21 cellular contexts compared by ENCODE assay signal in the genomic region with DNA sequence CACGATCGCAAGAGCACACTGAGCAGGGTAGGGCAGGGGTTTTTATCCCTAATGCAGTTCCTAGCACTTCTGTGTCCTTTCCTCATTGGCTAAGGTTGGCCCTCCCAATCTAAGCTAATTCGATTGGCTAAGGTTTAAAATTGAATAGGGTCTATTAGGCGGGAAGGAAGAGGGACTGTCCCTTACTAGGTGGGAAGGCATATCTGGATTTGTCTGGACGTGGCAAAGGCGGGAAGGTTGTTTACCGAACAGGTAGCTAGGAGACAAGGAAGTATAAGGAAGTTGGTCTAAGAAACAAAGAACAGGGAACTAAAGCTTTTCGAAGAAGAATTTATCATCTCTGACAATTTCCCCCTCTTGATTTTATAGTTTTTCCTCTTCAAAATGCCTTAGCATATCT. TPM values are rescaled to one million over a fixed set of nuclear protein-coding genes. Genes with fewer than 3 reads are reported as not detected.
DNase-seq lines count a peak whose midpoint lies in the region; ATAC-seq, FAIRE-seq and TF ChIP-seq lines count a peak whose summit lies in the region.
"Had no signal": no experiment of that assay in that cellular context is flagged by ENCODE, and none has a peak within 500 bp of the region (broad histone marks: within the 10 kb centered on the region; RNA-seq: fewer than 3 reads in every experiment).

No MANE protein-coding gene starts in this region.

- no peak overlapping the region for H2AFZ ChIP-seq in IMR-90 (replicated peaks; ENCODE audit: low read length, poor library complexity)

- peaks cover 25% of the 10 kb centered on the region for H3K9me1 ChIP-seq in IMR-90 (ENCODE audit: insufficient read depth, low read length)

- POLR2A ChIA-PET in IMR-90 (lab: Charles Lee; ENCODE audit: unreplicated experiment) (no interaction called here), WTC11 (lab: Charles Lee) (interaction anchor here (0.6 kb wide), 1 partner anchor 64 kb away, joined by 3 read pairs; no protein-coding TSS in a partner anchor)

- H3K56ac ChIP-seq in IMR-90 (ENCODE audit: extremely low read depth, insufficient read depth, low read length): no peak overlapping the region

- no peaks in the 10 kb centered on the region for H3K27me3 ChIP-seq in IMR-90 (ENCODE audit: control insufficient read depth, insufficient read depth, low read length)
- H3K27me3 ChIP-seq in small intestine (ENCODE audit: control insufficient read depth in 2 of 2, insufficient read depth in 2 of 2, low read length in 2 of 2): no peaks in the 10 kb centered on the region

- DNase-seq in NCI-H345 treated with DMSO at 0.1 percent for 48 hours (lab: John Stamatoyannopoulos, UW; ENCODE audit: unreplicated experiment) (peak; percentile 98), NCI-H345 (lab: John Stamatoyannopoulos, UW) (no peak), IMR-90 (no peak), small intestine (peak; percentile 71), GDM1 (lab: John Stamatoyannopoulos, UW) (no peak), G401 (ENCODE audit: low spot score) (no peak), WTC11 (ENCODE audit: low spot score) (no peak)
- DNase-seq: C1 segment of cervical spinal cord; CD4-positive, alpha-beta T cell; DMS153; DMS79 treated with DMSO at 0.1 percent for 48 hours; EL; GF-D8; HCEC 1CT; HFFc6 had no signal

- no peak overlapping the region for H2BK5ac ChIP-seq in IMR-90 (ENCODE audit: low read depth, low read length, poor library complexity, severe bottlenecking)

- no peak overlapping the region for H3K14ac ChIP-seq in IMR-90 (replicated peaks; ENCODE audit: low read depth, low read length)

- no peak for ATAC-seq in IMR-90 (ENCODE audit: low read depth)
- ATAC-seq in WTC11: no peak

- H2BK20ac ChIP-seq in IMR-90 (ENCODE audit: low read depth, low read length): no peak overlapping the region

- H3K4me3 Mint-ChIP-seq in dendritic cell treated with granulocyte-macrophage colony-stimulating factor and Interleukin-4, amounts not matched to agents 40 ng/mL and 50 ng/mL, for 4 days: no peak overlapping the region
- H3K4me3 Mint-ChIP-seq in WTC11: no peak overlapping the region
- H3K4me3 Mint-ChIP-seq: B cell; CD4-positive, alpha-beta T cell; HFFc6 had no signal

- no peak overlapping the region for H3K18ac ChIP-seq in IMR-90 (ENCODE audit: low read depth, low read length)

- peaks cover 49 to 76% of the 10 kb centered on the region in 2 experiments for H3K79me1 ChIP-seq in IMR-90 (ENCODE audit: low read depth in 1 of 2, low read length in 2 of 2)

- no peak for TF ChIP-seq RAD21 in IMR-90 (IDR thresholded peaks at IDR 0.05; ENCODE audit: low read length)

- no peak overlapping the region for H4K8ac ChIP-seq in IMR-90 (ENCODE audit: low read depth in 2 of 2, low read length in 2 of 2)

- no peak overlapping the region for H3K4ac ChIP-seq in IMR-90 (ENCODE audit: low read depth, low read length)

- H2BK120ac ChIP-seq in IMR-90 (ENCODE audit: low read depth, low read length): peak overlapping the region; percentile 25; the same call in 1 of the 2 replicates

- H2BK15ac ChIP-seq in IMR-90 (ENCODE audit: low read depth, low read length): no peak overlapping the region

- H2AK5ac ChIP-seq in IMR-90 (ENCODE audit: low read depth, low read length): no peak overlapping the region

- no peak overlapping the region for H3K23ac ChIP-seq in IMR-90 (ENCODE audit: low read depth, low read length)

- no peak for TF ChIP-seq POLR2A in IMR-90 (IDR thresholded peaks at IDR 0.05; ENCODE audit: low read depth, low read length)

- no peaks in the 10 kb centered on the region for H3K9me3 Mint-ChIP-seq in dendritic cell treated with granulocyte-macrophage colony-stimulating factor and Interleukin-4, amounts not matched to agents 40 ng/mL and 50 ng/mL, for 4 days
- H3K9me3 Mint-ChIP-seq in WTC11: peaks cover 4% of the 10 kb centered on the region; the same call in 1 of the 2 replicates
- H3K9me3 Mint-ChIP-seq: CD4-positive, alpha-beta T cell; HFFc6 had no signal

- dilution Hi-C loops in IMR-90 (cut with HindIII; ENCODE audit: low sequenced_read_pairs, unreplicated experiment): no loop called here

- no peak overlapping the region for H4K5ac ChIP-seq in IMR-90 (ENCODE audit: low read depth, low read length)

- H3K27ac ChIP-seq in IMR-90 (ENCODE audit: insufficient read depth, low read length) (no peak overlapping the region), small intestine (ENCODE audit: low read depth in 1 of 2, low read length in 1 of 2) (no peak overlapping the region)

- H3K4me1 ChIP-seq in IMR-90 (ENCODE audit: control insufficient read depth, insufficient read depth, low read length): peaks cover 6% of the 10 kb centered on the region
- no peaks in the 10 kb centered on the region for H3K4me1 ChIP-seq in small intestine (ENCODE audit: control insufficient read depth in 2 of 2, insufficient read depth in 1 of 2, low read depth in 1 of 2, low read length in 1 of 2)

- WGBS in IMR-90 (ENCODE audit: extremely low coverage in 2 of 2, insufficient read length in 1 of 2), 2 experiments: no CpG with 5 or more reads among the region's 8 CpGs
- WGBS in small intestine, 3 donors: 38 to 58% (median 40%) methylated on average over 8 of the region's 8 CpGs

- H3K36me3 ChIP-seq in IMR-90 (ENCODE audit: control insufficient read depth, insufficient read depth, low read length) (peaks cover 4% of the 10 kb centered on the region; the same call in 1 of the 2 replicates), small intestine (ENCODE audit: control insufficient read depth in 2 of 2, insufficient read depth in 2 of 2, low read length in 2 of 2) (peaks cover 0 to 2% of the 10 kb centered on the region in 2 donors)

- no peaks in the 10 kb centered on the region for H3K9me3 ChIP-seq in IMR-90 (ENCODE audit: control insufficient read depth, insufficient read depth, low read length)
- no peaks in the 10 kb centered on the region for H3K9me3 ChIP-seq in small intestine (ENCODE audit: control insufficient read depth, low read depth)

- FAIRE-seq in small intestine (lab: Jason Lieb, UNC): no peak
- FAIRE-seq: A204.1, D721Med, GM19239, HTR-8/SVneo had no signal

- H3K4me3 ChIP-seq in IMR-90 (ENCODE audit: insufficient read depth, low read depth, low read length) (no peak overlapping the region), small intestine (ENCODE audit: low read depth in 1 of 2, low read length in 2 of 2) (no peak overlapping the region)

- BruUV-seq in IMR-90 (replicated peaks; lab: Mats Ljungman, UMichigan): no TSS peak

- H4K91ac ChIP-seq in IMR-90 (ENCODE audit: insufficient read depth, low read depth, low read length): no peak overlapping the region

- peaks cover 43% of the 10 kb centered on the region for H3K4me1 Mint-ChIP-seq in dendritic cell treated with granulocyte-macrophage colony-stimulating factor and Interleukin-4, amounts not matched to agents 40 ng/mL and 50 ng/mL, for 4 days (ENCODE audit: low read depth)
- H3K4me1 Mint-ChIP-seq in WTC11: no peaks in the 10 kb centered on the region
- H3K4me1 Mint-ChIP-seq: B cell had no signal

- H2AK9ac ChIP-seq in IMR-90 (replicated peaks; ENCODE audit: low read depth, low read length, poor library complexity): no peak overlapping the region

- H4K20me1 ChIP-seq in IMR-90 (ENCODE audit: insufficient read depth, low read length): 0 out of 2 replicates have a peak, but pooled peaks cover 8% of the 10 kb centered on the region

- no peak overlapping the region for H3K9ac ChIP-seq in IMR-90 (ENCODE audit: low read depth, low read length)

- H3K27ac Mint-ChIP-seq in dendritic cell treated with granulocyte-macrophage colony-stimulating factor and Interleukin-4, amounts not matched to agents 40 ng/mL and 50 ng/mL, for 4 days: peak overlapping the region; percentile 19
- H3K27ac Mint-ChIP-seq in WTC11: no peak overlapping the region
- H3K27ac Mint-ChIP-seq: B cell; CD4-positive, alpha-beta T cell; HFFc6 had no signal

- intact Hi-C loops in IMR-90 (cut with micrococcal nuclease): no loop called here
- intact Hi-C loops in dendritic cell treated with granulocyte-macrophage colony-stimulating factor and Interleukin-4, amounts not matched to agents 40 ng/mL and 50 ng/mL, for 4 days (cut with micrococcal nuclease): no loop called here

- TF ChIP-seq CTCF in IMR-90 (conservative IDR thresholded peaks at IDR 0.05; ENCODE audit: low read depth, low read length) (no peak), WTC11 (IDR thresholded peaks at IDR 0.05) (no peak)

- no peak overlapping the region for H3K4me2 ChIP-seq in IMR-90 (ENCODE audit: low read depth, low read length)

- in situ Hi-C loops in IMR-90 (cut with MboI; ENCODE audit: low sequenced_read_pairs) (no loop called here), G401 (cut with HindIII; ENCODE audit: low sequenced_read_pairs) (no loop called here)

- H3K27me3 Mint-ChIP-seq in dendritic cell treated with granulocyte-macrophage colony-stimulating factor and Interleukin-4, amounts not matched to agents 40 ng/mL and 50 ng/mL, for 4 days: peaks cover 3% of the 10 kb centered on the region
- peaks cover 6% of the 10 kb centered on the region for H3K27me3 Mint-ChIP-seq in WTC11 (ENCODE audit: low read depth)
- H3K27me3 Mint-ChIP-seq: B cell had no signal

- CTCF ChIA-PET in IMR-90 (lab: Yijun Ruan, JAX): no interaction called here
- CTCF ChIA-PET in WTC11 (lab: Charles Lee): interaction anchor here (1.1 kb wide), 1 partner anchor 11 kb away, joined by 3 read pairs; no protein-coding TSS in a partner anchor

- H3K36me3 Mint-ChIP-seq in dendritic cell treated with granulocyte-macrophage colony-stimulating factor and Interleukin-4, amounts not matched to agents 40 ng/mL and 50 ng/mL, for 4 days (ENCODE audit: low read depth): peaks cover 80% of the 10 kb centered on the region
- no peaks in the 10 kb centered on the region for H3K36me3 Mint-ChIP-seq in WTC11

TF ChIP-seq in IMR-90, 13 proteins besides CTCF, POLR2A, EP300 and RAD21 (continues in another document):
- no peak for TF ChIP-seq MAFK (IDR thresholded peaks at IDR 0.05; ENCODE audit: low read depth, low read length)
- TF ChIP-seq CEBPB (IDR thresholded peaks at IDR 0.05; ENCODE audit: low read depth, low read length): no peak
- no peak for TF ChIP-seq RFX5 (IDR thresholded peaks at IDR 0.05; ENCODE audit: low read depth, low read length)
- no peak for TF ChIP-seq FOS (IDR thresholded peaks at IDR 0.05; ENCODE audit: low read depth, low read length)
- no peak for TF ChIP-seq CHD1 (IDR thresholded peaks at IDR 0.05; ENCODE audit: low read depth, low read length)

TF ChIP-seq in WTC11, 78 proteins besides CTCF, POLR2A, EP300 and RAD21 (continues in another document):
- TF ChIP-seq ATF3 (CRISPR knock-in tag; conservative IDR thresholded peaks at IDR 0.05): no peak

RNA-seq across cellular contexts. Expression of gene ATG7, which starts 24.8 kb away (rescaled TPM):
- 51.4 and 65.3 TPM in 2 replicates for total RNA-seq in IMR-90 (2012; rRNA removed)
- polyA plus RNA-seq in IMR-90 (2012; rRNA removed): 15.6 and 17.0 TPM in 2 replicates
- polyA plus RNA-seq in IMR-90 (2012; cell fraction: cytosol; rRNA removed): 9.5 and 17.9 TPM in 2 replicates
- 21.1 and 54.1 TPM in 2 replicates for polyA plus RNA-seq in IMR-90 (2012; cell fraction: nucleus; rRNA removed; ENCODE audit: low replicate concordance)
- polyA plus RNA-seq in small intestine: 10 to 100 TPM in 1 of 3 donors, 1 to 10 TPM in 2; 7.8 to 15.2 (median 8.1) TPM
- 37.5 and 48.5 TPM in 2 replicates for total RNA-seq in G401 (2014; rRNA removed; shearing (Covaris generic))
- total RNA-seq in WTC11 (2021): 17.4 to 21.2 TPM (median 17.5 TPM) in 3 replicates

Comparison
In these comparisons a context has a peak if more than half of its experiments do, and no peak if none do; other contexts are left out.
1. DNase-seq: peak in NCI-H345 treated with DMSO at 0.1 percent for 48 hours (single experiment) and small intestine (single experiment); none in NCI-H345 (single experiment), IMR-90 (single experiment), GDM1 (single experiment), G401 (single experiment) and WTC11 (single experiment).